Comparison of ENCODE assay signal across 1 cellular context in genomic region chr3:157819826-157820517, GRCh38.
TF ChIP-seq lines count a peak whose summit lies in the region.

No MANE protein-coding gene starts in this region.

TF ChIP-seq in H1, 55 proteins besides CTCF, POLR2A, EP300 and RAD21 (continued from another document):
- TF ChIP-seq ASH2L (IDR thresholded peaks at IDR 0.05; ENCODE audit: low read length) (no peak), ATF3 (IDR thresholded peaks at IDR 0.05; ENCODE audit: insufficient read depth, low read depth, low read length) (no peak), RNF2 (IDR thresholded peaks at IDR 0.05; ENCODE audit: borderline replicate concordance, low read depth, low read length, missing control alignments, poor library complexity, severe bottlenecking) (no peak), RFX5 (IDR thresholded peaks at IDR 0.05; ENCODE audit: borderline replicate concordance, low read depth, low read length) (no peak)
